ENCODE assay signal across 32 cellular contexts in the genomic region with DNA sequence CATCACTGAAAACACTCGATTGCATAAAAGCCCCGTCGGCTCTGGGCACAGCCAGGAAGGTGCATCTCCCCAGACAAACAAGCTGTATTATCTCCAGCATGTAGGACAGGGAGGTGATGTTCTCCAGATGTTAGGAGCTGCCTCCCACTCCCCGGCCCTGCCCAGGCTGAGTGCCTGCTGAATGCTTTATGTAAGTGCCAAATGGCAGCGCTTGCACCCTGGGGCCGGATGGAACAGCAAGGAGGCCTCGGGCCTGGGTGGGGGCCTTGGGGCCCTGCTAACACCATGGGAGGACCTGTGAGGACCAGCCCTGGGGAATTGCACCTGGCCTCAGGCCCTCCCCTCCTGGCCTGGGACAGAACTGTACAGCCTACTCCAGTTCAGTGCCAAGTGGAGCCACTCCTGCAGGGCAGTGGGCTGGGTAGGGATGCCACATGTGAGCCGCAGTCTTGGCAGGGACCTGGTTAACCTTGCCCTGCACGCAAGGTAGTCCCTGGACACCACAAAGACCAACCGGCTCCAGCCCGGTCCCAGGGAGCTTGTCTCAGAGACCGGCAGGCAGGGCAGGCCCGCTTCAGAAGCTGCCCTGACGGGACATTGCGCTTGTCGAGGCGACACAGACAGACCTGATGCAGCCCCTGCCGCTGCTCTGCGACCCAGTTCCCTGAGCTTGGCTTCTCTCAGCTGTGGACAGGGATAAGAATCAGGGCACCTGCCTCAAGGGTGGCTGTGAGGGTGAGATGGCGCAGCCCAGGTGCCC. TPM values are rescaled to one million over a fixed set of nuclear protein-coding genes. Genes with fewer than 3 reads are reported as not detected.
DNase-seq lines count a peak whose midpoint lies in the region; ATAC-seq, FAIRE-seq and TF ChIP-seq lines count a peak whose summit lies in the region.
"Had no signal": no experiment of that assay in that cellular context is flagged by ENCODE, and none has a peak within 500 bp of the region (broad histone marks: within the 10 kb centered on the region; RNA-seq: fewer than 3 reads in every experiment).

No MANE protein-coding gene starts in this region.

- no peak for TF ChIP-seq POLR2A in HepG2 (IDR thresholded peaks at IDR 0.05; ENCODE audit: insufficient read depth in 1 of 2, low read depth in 2 of 2, low read length in 2 of 2)
- no peak for TF ChIP-seq POLR2A in sigmoid colon (IDR thresholded peaks at IDR 0.05)

- H3K79me2 ChIP-seq in HepG2 (ENCODE audit: insufficient read depth, low read length) = peaks cover 15% of the 10 kb centered on the region

- no peak overlapping the region for H3K4me2 ChIP-seq in HepG2 (ENCODE audit: low read depth, low read length)

- H3K4me1 ChIP-seq in SJCRH30 (peaks cover 38% of the 10 kb centered on the region), HepG2 (ENCODE audit: insufficient read depth, low read length) (peaks cover 85% of the 10 kb centered on the region), sigmoid colon (peaks cover 0 to 39% (median 37%) of the 10 kb centered on the region in 4 donors)
- H3K4me1 ChIP-seq: HAP-1 had no signal

- CTCF ChIA-PET in HepG2 (lab: Yijun Ruan, JAX; ENCODE audit: low intra/inter-chr PET ratio, low total read pairs) = no interaction called here

- peak overlapping the region; percentile 48 for H3K4me3 ChIP-seq in SJCRH30
- no peak overlapping the region for H3K4me3 ChIP-seq in HepG2 (replicated peaks in 1 of 3; ENCODE audit: insufficient read depth in 1 of 3, low read depth in 2 of 3, low read length in 3 of 3)
- no peak overlapping the region for H3K4me3 ChIP-seq in sigmoid colon
- H3K4me3 ChIP-seq in H7 (ENCODE audit: insufficient read depth, low read depth, low read length) = no peak overlapping the region
- H3K4me3 ChIP-seq: gastrocnemius medialis, HAP-1, testis had no signal

- no peak overlapping the region for H3K9ac ChIP-seq in HepG2 (ENCODE audit: insufficient read depth, low read depth, low read length)

- 98% methylated on average over 5 of the region's 20 CpGs for WGBS in HepG2 (ENCODE audit: low lambda C conversion rate)
- WGBS in sigmoid colon, 2 donors = 71 to 79% methylated on average over 20 of the region's 20 CpGs

- H3K9me3 ChIP-seq in SJCRH30 (replicated peaks) (no peaks in the 10 kb centered on the region), HepG2 (ENCODE audit: low read length) (no peaks in the 10 kb centered on the region), sigmoid colon (no peaks in the 10 kb centered on the region)
- H3K9me3 ChIP-seq: gastrocnemius medialis, HAP-1, testis had no signal

- TF ChIP-seq EP300 in HepG2 (IDR thresholded peaks at IDR 0.05; ENCODE audit: low read depth in 2 of 2, low read length in 2 of 2) (no peak), HepG2 (CRISPR knock-in tag; IDR thresholded peaks at IDR 0.05; ENCODE audit: borderline replicate concordance) (no peak), sigmoid colon (IDR thresholded peaks at IDR 0.05) (no peak)

- DNase-seq in SJCRH30 = no peak
- DNase-seq in amniotic epithelial cell (ENCODE audit: low read depth) = peak; percentile 65
- DNase-seq in HepG2 (ENCODE audit: low spot score) = no peak
- no peak for DNase-seq in sigmoid colon
- DNase-seq in H7 = no peak
- DNase-seq: activated CD4-positive, alpha-beta memory T cell treated with anti-CD3 and anti-CD28 coated beads, Interleukin-2, amount 10 ng/mL, durations not matched to agents 7 days and 5 days; activated gamma-delta T cell; anterior cingulate cortex; CD4-positive, alpha-beta T cell; cerebellar nuclear complex; EL; gastrocnemius medialis; Kasumi-1; mammary epithelial cell; MV-4-11; NCI-H1694 treated with DMSO at 0.1 percent for 48 hours; NCI-H2171 treated with DMSO at 0.1 percent for 48 hours; NCI-H524; occipital lobe; PC-3; SHP77 treated with DMSO at 0.1 percent for 48 hours; stimulated activated CD4-positive, alpha-beta T cell treated with anti-CD3 and anti-CD28 coated beads, Interleukin-12 subunit alpha, Interleukin-12 subunit beta, amount 100 ng/mL, for 4 hours; stimulated activated CD4-positive, alpha-beta T cell treated with anti-CD3 and anti-CD28 coated beads, Interleukin-4, amount 100 ng/mL, for 24 hours; stimulated activated naive B cell treated with anti-CD40 and anti-IgM and Interleukin-4, amounts not matched to agents 10 μg/mL and 1 μg/mL and 100 μg/mL, for 72 hours; T-helper 1 cell; testis had no signal

- H3K36me3 ChIP-seq in SJCRH30 (no peaks in the 10 kb centered on the region), HepG2 (replicated peaks in 1 of 2; ENCODE audit: control insufficient read depth in 1 of 2, insufficient read depth in 2 of 2, low read length in 2 of 2) (no peaks in the 10 kb centered on the region; a peak in 1 of 5 replicates), sigmoid colon (no peaks in the 10 kb centered on the region), H7 (replicated peaks; ENCODE audit: control insufficient read depth, insufficient read depth, low read length) (no peaks in the 10 kb centered on the region)
- H3K36me3 ChIP-seq: gastrocnemius medialis, HAP-1 had no signal

- POLR2A ChIA-PET in HepG2 (lab: Yijun Ruan, JAX) = interaction anchor here (1.3 to 5.5 kb wide), 2 partner anchors 8 to 34 kb away, joined by 3 to 195 read pairs; no protein-coding TSS in a partner anchor

- no peak overlapping the region for H2AFZ ChIP-seq in HepG2 (ENCODE audit: low read length)

- no TSS peak for BruUV-seq in HepG2 (replicated peaks; lab: Mats Ljungman, UMichigan)

- H4K20me1 ChIP-seq in HepG2 (ENCODE audit: insufficient read depth, low read length) = no peaks in the 10 kb centered on the region

- intact Hi-C loops in HepG2 (cut with micrococcal nuclease; ENCODE audit: unreplicated experiment) (no loop called here), sigmoid colon (cut with DNase I) (no loop called here)

- no peak for TF ChIP-seq RAD21 in HepG2 (CRISPR knock-in tag; IDR thresholded peaks at IDR 0.05)

- in situ Hi-C loops in HepG2 (cut with HindIII; ENCODE audit: extremely low pct_ligation_motif_present, low pct_unique_long_range_greater_than_20kb) = no loop called here

- no peak for FAIRE-seq in HepG2 (lab: Jason Lieb, UNC)
- FAIRE-seq: GM12892 had no signal

- no peak for TF ChIP-seq CTCF in HepG2 (CRISPR knock-in tag; IDR thresholded peaks at IDR 0.05)
- no peak for TF ChIP-seq CTCF in sigmoid colon (IDR thresholded peaks at IDR 0.05)

- H3K27ac ChIP-seq in SJCRH30 (peak overlapping the region; percentile 96; the same call in 1 of the 2 replicates), HepG2 (ENCODE audit: extremely low read length, insufficient read depth, low read length) (peak overlapping the region; percentile 98), sigmoid colon (peak overlapping the region in 3 of 4 donors; percentile 38 to 68 (median 46))

- ATAC-seq in HepG2 (no peak), GM18858 (IDR thresholded peaks at IDR 0.05; ENCODE audit: unreplicated experiment) (no peak), GM18867 (IDR thresholded peaks at IDR 0.05; ENCODE audit: unreplicated experiment) (no peak)
- ATAC-seq: activated CD4-positive, CD25-positive, alpha-beta regulatory T cell treated with anti-CD3 and anti-CD28 coated beads, Interleukin-2, amount 50 U/mL, for 24 hours; gastrocnemius medialis; PC-3; stimulated activated naive B cell treated with anti-CD40 and anti-IgM and Interleukin-4, amounts not matched to agents 10 μg/mL and 1 μg/mL and 100 μg/mL, for 72 hours had no signal

- H3K27me3 ChIP-seq in SJCRH30 (no peaks in the 10 kb centered on the region), HepG2 (ENCODE audit: control insufficient read depth in 1 of 2, insufficient read depth in 2 of 2, low read length in 2 of 2) (no peaks in the 10 kb centered on the region; a peak in 1 of 5 replicates), sigmoid colon (no peaks in the 10 kb centered on the region), H7 (ENCODE audit: control insufficient read depth, insufficient read depth, low read length) (no peaks in the 10 kb centered on the region)
- H3K27me3 ChIP-seq: gastrocnemius medialis, testis had no signal

RNA-seq across cellular contexts. Expression of a gene that starts 35.3 kb away (rescaled TPM):
- 8.1 and 10.5 TPM in 2 replicates for total RNA-seq in SJCRH30 (2014; rRNA removed; shearing (Covaris generic))
- total RNA-seq in HepG2 (2016; rRNA removed; fragmentation: Illumina TruSeq; extraction: Trizol) (5.3 and 9.4 TPM in 2 replicates), sigmoid colon (10 to 100 TPM in 2 of 4 donors, 1 to 10 TPM in 2; 8.6 to 10.5 (median 10.1) TPM)
- total RNA-seq in HepG2 (2016; cell fraction: cytosol; rRNA removed; fragmentation: Illumina TruSeq; extraction: Trizol; ENCODE audit: low read depth) = 36.5 and 44.3 TPM in 2 replicates
- 5.9 and 7.8 TPM in 2 replicates for total RNA-seq in HepG2 (2016; cell fraction: insoluble cytoplasmic fraction; rRNA removed; fragmentation: Illumina TruSeq; extraction: Trizol)
- 11.4 and 12.4 TPM in 2 replicates for total RNA-seq in HepG2 (2016; cell fraction: membrane; rRNA removed; fragmentation: Illumina TruSeq; extraction: Trizol)
- total RNA-seq in HepG2 (2016; cell fraction: nucleus; rRNA removed; fragmentation: Illumina TruSeq; extraction: Trizol) = 13.0 and 13.3 TPM in 2 replicates
- polyA plus RNA-seq in HepG2 (2011; rRNA removed) (4.6 and 5.3 TPM in 2 replicates), sigmoid colon (10 to 100 TPM in 1 of 3 donors, 1 to 10 TPM in 2; 9.6 to 26.9 (median 9.9) TPM)
- polyA plus RNA-seq in HepG2 (2011; cell fraction: cytosol; rRNA removed) = 2.9 and 3.0 TPM in 2 replicates
- polyA plus RNA-seq in HepG2 (2011; cell fraction: nucleus; rRNA removed) = 20.9 and 24.0 TPM in 2 replicates
- 5.1 and 6.3 TPM in 2 replicates for polyA plus RNA-seq in HepG2 (2012)
- 2.2 and 2.3 TPM in 2 replicates for polyA plus RNA-seq in HepG2 (2016; cell fraction: cytosol; fragmentation: Illumina TruSeq; extraction: Trizol; ENCODE audit: low read depth)
- polyA plus RNA-seq in HepG2 (2016; cell fraction: insoluble cytoplasmic fraction; fragmentation: Illumina TruSeq; extraction: Trizol; ENCODE audit: low read depth) = 4.2 and 6.1 TPM in 2 replicates
- polyA plus RNA-seq in HepG2 (2016; cell fraction: membrane; fragmentation: Illumina TruSeq; extraction: Trizol; ENCODE audit: low read depth) = 4.0 and 4.8 TPM in 2 replicates
- polyA plus RNA-seq in HepG2 (2016; cell fraction: nucleus; fragmentation: Illumina TruSeq; extraction: Trizol; ENCODE audit: insufficient read depth, low read depth) = 33.9 and 35.1 TPM in 2 replicates
- 8.5 and 13.6 TPM in 2 replicates for polyA minus RNA-seq in HepG2 (2011; rRNA and poly(A)+ RNA removed; ENCODE audit: low replicate concordance)
- polyA minus RNA-seq in HepG2 (2011; cell fraction: cytosol; rRNA and poly(A)+ RNA removed) = 2.9 and 4.5 TPM in 2 replicates
- polyA minus RNA-seq in HepG2 (2011; cell fraction: nucleus; rRNA and poly(A)+ RNA removed) = 14.5 and 21.1 TPM in 2 replicates
- total RNA-seq in H7 (2014; rRNA removed; shearing (Covaris generic)) = 2.3 and 2.8 TPM in 2 replicates

RNA-seq across cellular contexts. Expression of a gene that starts 45.6 kb away (rescaled TPM):
- not detected in 2 replicates for total RNA-seq in SJCRH30 (2014; rRNA removed; shearing (Covaris generic))
- total RNA-seq in HepG2 (2016; rRNA removed; fragmentation: Illumina TruSeq; extraction: Trizol) (not detected in 2 replicates), sigmoid colon (1 to 10 TPM in 2 of 4 donors, under 1 TPM in 2; 0.68 to 4.6 (median 2.0) TPM)
- total RNA-seq in HepG2 (2016; cell fraction: cytosol; rRNA removed; fragmentation: Illumina TruSeq; extraction: Trizol; ENCODE audit: low read depth) = not detected in 2 replicates
- total RNA-seq in HepG2 (2016; cell fraction: insoluble cytoplasmic fraction; rRNA removed; fragmentation: Illumina TruSeq; extraction: Trizol) = not detected in 2 replicates
- not detected in 2 replicates for total RNA-seq in HepG2 (2016; cell fraction: membrane; rRNA removed; fragmentation: Illumina TruSeq; extraction: Trizol)
- not detected in 2 replicates for total RNA-seq in HepG2 (2016; cell fraction: nucleus; rRNA removed; fragmentation: Illumina TruSeq; extraction: Trizol)
- polyA plus RNA-seq in HepG2 (2011; rRNA removed) (not detected in 2 replicates), sigmoid colon (1 to 10 TPM in 2 of 3 donors, under 1 TPM in 1; 0.58 to 1.2 (median 1.2) TPM)
- not detected in 2 replicates for polyA plus RNA-seq in HepG2 (2011; cell fraction: cytosol; rRNA removed)
- polyA plus RNA-seq in HepG2 (2011; cell fraction: nucleus; rRNA removed) = not detected in 2 replicates
- polyA plus RNA-seq in HepG2 (2012) = not detected in 2 replicates
- not detected in 2 replicates for polyA plus RNA-seq in HepG2 (2016; cell fraction: cytosol; fragmentation: Illumina TruSeq; extraction: Trizol; ENCODE audit: low read depth)
- not detected in 2 replicates for polyA plus RNA-seq in HepG2 (2016; cell fraction: insoluble cytoplasmic fraction; fragmentation: Illumina TruSeq; extraction: Trizol; ENCODE audit: low read depth)
- not detected in 2 replicates for polyA plus RNA-seq in HepG2 (2016; cell fraction: membrane; fragmentation: Illumina TruSeq; extraction: Trizol; ENCODE audit: low read depth)
- polyA plus RNA-seq in HepG2 (2016; cell fraction: nucleus; fragmentation: Illumina TruSeq; extraction: Trizol; ENCODE audit: insufficient read depth, low read depth) = not detected in 2 replicates
- 20.1 TPM in 1 of 2 replicates, not detected in the other for polyA minus RNA-seq in HepG2 (2011; rRNA and poly(A)+ RNA removed; ENCODE audit: low replicate concordance)
- not detected in 2 replicates for polyA minus RNA-seq in HepG2 (2011; cell fraction: cytosol; rRNA and poly(A)+ RNA removed)
- not detected in 2 replicates for polyA minus RNA-seq in HepG2 (2011; cell fraction: nucleus; rRNA and poly(A)+ RNA removed)
- not detected in 2 replicates for total RNA-seq in H7 (2014; rRNA removed; shearing (Covaris generic))

RNA-seq across cellular contexts. Expression of a gene that starts 59.6 kb away (rescaled TPM):
- not detected in 2 replicates for total RNA-seq in SJCRH30 (2014; rRNA removed; shearing (Covaris generic))
- not detected in 2 replicates for total RNA-seq in HepG2 (2016; rRNA removed; fragmentation: Illumina TruSeq; extraction: Trizol)
- not detected in 2 replicates for total RNA-seq in HepG2 (2016; cell fraction: cytosol; rRNA removed; fragmentation: Illumina TruSeq; extraction: Trizol; ENCODE audit: low read depth)
- not detected in 2 replicates for total RNA-seq in HepG2 (2016; cell fraction: insoluble cytoplasmic fraction; rRNA removed; fragmentation: Illumina TruSeq; extraction: Trizol)
- total RNA-seq in HepG2 (2016; cell fraction: membrane; rRNA removed; fragmentation: Illumina TruSeq; extraction: Trizol) = not detected in 2 replicates
- not detected in 2 replicates for total RNA-seq in HepG2 (2016; cell fraction: nucleus; rRNA removed; fragmentation: Illumina TruSeq; extraction: Trizol)
- polyA plus RNA-seq in HepG2 (2011; rRNA removed) = not detected in 2 replicates
- polyA plus RNA-seq in HepG2 (2011; cell fraction: cytosol; rRNA removed) = not detected in 2 replicates
- not detected in 2 replicates for polyA plus RNA-seq in HepG2 (2011; cell fraction: nucleus; rRNA removed)
- not detected in 2 replicates for polyA plus RNA-seq in HepG2 (2012)
- not detected in 2 replicates for polyA plus RNA-seq in HepG2 (2016; cell fraction: cytosol; fragmentation: Illumina TruSeq; extraction: Trizol; ENCODE audit: low read depth)
- not detected in 2 replicates for polyA plus RNA-seq in HepG2 (2016; cell fraction: insoluble cytoplasmic fraction; fragmentation: Illumina TruSeq; extraction: Trizol; ENCODE audit: low read depth)
- polyA plus RNA-seq in HepG2 (2016; cell fraction: membrane; fragmentation: Illumina TruSeq; extraction: Trizol; ENCODE audit: low read depth) = not detected in 2 replicates
- polyA plus RNA-seq in HepG2 (2016; cell fraction: nucleus; fragmentation: Illumina TruSeq; extraction: Trizol; ENCODE audit: insufficient read depth, low read depth) = not detected in 2 replicates
- polyA minus RNA-seq in HepG2 (2011; rRNA and poly(A)+ RNA removed; ENCODE audit: low replicate concordance) = not detected in 2 replicates
- not detected in 2 replicates for polyA minus RNA-seq in HepG2 (2011; cell fraction: cytosol; rRNA and poly(A)+ RNA removed)
- polyA minus RNA-seq in HepG2 (2011; cell fraction: nucleus; rRNA and poly(A)+ RNA removed) = not detected in 2 replicates
- total RNA-seq in sigmoid colon = not detected
- not detected for polyA plus RNA-seq in sigmoid colon
- total RNA-seq in H7 (2014; rRNA removed; shearing (Covaris generic)) = not detected in 2 replicates
- total RNA-seq: activated CD4-positive, alpha-beta memory T cell treated with anti-CD3 and anti-CD28 coated beads, Interleukin-2, amount 10 ng/mL, durations not matched to agents 7 days and 5 days; CD4-positive, alpha-beta T cell; epithelial cell of proximal tubule; gastrocnemius medialis; mammary epithelial cell; occipital lobe; PC-3; testis had no signal
- polyA plus RNA-seq: mammary epithelial cell had no signal

Comparison
In these comparisons a context has a peak if more than half of its experiments do, and no peak if none do; other contexts are left out.
1. H3K27ac ChIP-seq: peak in every context shown above with its lines; median percentile 98 in HepG2; 96 in SJCRH30; 46 in sigmoid colon.